ENCODE assay signal across 8 cellular contexts in genomic region chr2:171522057-171522803, GRCh38. TPM values are rescaled to one million over a fixed set of nuclear protein-coding genes. Genes with fewer than 3 reads are reported as not detected.
DNase-seq lines count a peak whose midpoint lies in the region; ATAC-seq, FAIRE-seq and TF ChIP-seq lines count a peak whose summit lies in the region.

Gene CYBRD1, plus strand, starts transcription at chr2:171522474. Its CDS starts 72 bp downstream, at chr2:171522546.

- ATAC-seq in HG02973 (IDR thresholded peaks at IDR 0.05; ENCODE audit: unreplicated experiment): peak; percentile 53
- peak; percentile 27 for ATAC-seq in PC-3

- H4K20me1 ChIP-seq in PC-3 (ENCODE audit: low read length): no peaks in the 10 kb centered on the region

- H2AFZ ChIP-seq in PC-3 (ENCODE audit: low read length): peak within 1 kb of the TSS; percentile 87

- H3K36me3 ChIP-seq in PC-3 (ENCODE audit: low read depth, low read length) (no peaks in the 10 kb centered on the region), bronchial epithelial cell (ENCODE audit: control insufficient read depth, insufficient read depth, low read length) (no peaks in the 10 kb centered on the region)

- CTCF ChIA-PET in AG04450 (lab: Charles Lee): interaction anchor here (0.9 kb wide), 1 partner anchor 8 kb away, joined by 3 read pairs; no protein-coding TSS in a partner anchor
- CTCF ChIA-PET in PC-3 (lab: Charles Lee): no interaction called here

- FAIRE-seq in bronchial epithelial cell (lab: Jason Lieb, UNC): no peak

- no TSS peak for BruUV-seq in PC-3 (replicated peaks; lab: Mats Ljungman, UMichigan)

- H3K4me3 ChIP-seq in AG04450 (ENCODE audit: low read depth, low read length): peak within 1 kb of the TSS; percentile 83
- H3K4me3 ChIP-seq in PC-3 (ENCODE audit: low read length): peak within 1 kb of the TSS; percentile 77
- peak within 1 kb of the TSS; percentile 50 for H3K4me3 ChIP-seq in bronchial epithelial cell (ENCODE audit: low read depth, low read length)
- peak within 1 kb of the TSS; percentile 81 for H3K4me3 ChIP-seq in skeletal muscle cell (ENCODE audit: low read depth, low read length)

- H3K9me2 ChIP-seq in PC-3 (replicated peaks; ENCODE audit: low read length): no peaks in the 10 kb centered on the region

- in situ Hi-C loops in GM13976 (cut with MboI; ENCODE audit: low sequenced_read_pairs, unreplicated experiment): no loop called here

- POLR2A ChIA-PET in AG04450 (lab: Yijun Ruan, JAX) (interaction anchor here (0.6 to 2.4 kb wide), 4 partner anchors 9 to 165 kb away, joined by 3 to 17 read pairs (median 6); partner anchors contain the start of gene DYNC1I2), PC-3 (lab: Charles Lee; ENCODE audit: unreplicated experiment) (no interaction called here)

- no peaks in the 10 kb centered on the region for H3K27me3 ChIP-seq in AG04450 (ENCODE audit: control insufficient read depth, insufficient read depth, low read length)
- H3K27me3 ChIP-seq in PC-3 (ENCODE audit: low read length): peaks cover 10% of the 10 kb centered on the region
- no peaks in the 10 kb centered on the region for H3K27me3 ChIP-seq in bronchial epithelial cell (ENCODE audit: control insufficient read depth, insufficient read depth, low read length)

- H3K9me3 ChIP-seq in AG04450 (ENCODE audit: control insufficient read depth, insufficient read depth, low read length): no peaks in the 10 kb centered on the region; the same call in 1 of the 2 replicates
- H3K9me3 ChIP-seq in PC-3 (ENCODE audit: low read length): no peaks in the 10 kb centered on the region

- H3K4me1 ChIP-seq in PC-3 (ENCODE audit: insufficient read depth, low read length): peaks cover 8% of the 10 kb centered on the region; the same call in 1 of the 2 replicates

- TF ChIP-seq CTCF in AG04450 (IDR thresholded peaks at IDR 0.05; ENCODE audit: low read depth, low read length): no peak; the same call in 1 of the 2 replicates
- TF ChIP-seq CTCF in GM13976 (IDR thresholded peaks at IDR 0.05; ENCODE audit: borderline replicate concordance, control extremely low read depth, extremely low read depth, insufficient read depth, missing control alignments): no peak
- no peak for TF ChIP-seq CTCF in PC-3 (conservative IDR thresholded peaks at IDR 0.05; ENCODE audit: low read depth, low read length)
- no peak for TF ChIP-seq CTCF in bronchial epithelial cell (IDR thresholded peaks at IDR 0.05; ENCODE audit: insufficient read depth, low read length, severe bottlenecking)

- no peaks in the 10 kb centered on the region for H3F3A ChIP-seq in PC-3 (ENCODE audit: low read length, unreplicated experiment)

- intact Hi-C loops in PC-3 (cut with micrococcal nuclease): no loop called here

- H3K9ac ChIP-seq in PC-3 (ENCODE audit: low read length): peak within 1 kb of the TSS; percentile 33; the same call in 1 of the 2 replicates

- H3K4me2 ChIP-seq in PC-3 (ENCODE audit: low read length): peak within 1 kb of the TSS; percentile 98

- DNase-seq in AG04450 (ENCODE audit: low read depth, low spot score) (peak; percentile 58), GM13976 (ENCODE audit: low spot score) (peak; percentile 89), PC-3 (no peak), bronchial epithelial cell (ENCODE audit: low read depth) (peak; percentile 22), iPS-NIHi7 (ENCODE audit: extremely low spot score) (peak; percentile 35), skeletal muscle cell (ENCODE audit: low read depth) (peak; percentile 66), RKO (ENCODE audit: low spot score) (no peak)

- H3K27ac ChIP-seq in AG04450 (ENCODE audit: low read depth, low read length) (peak within 1 kb of the TSS; percentile 88), PC-3 (ENCODE audit: low read length) (no peak within 1 kb of the TSS)

- no peaks in the 10 kb centered on the region for H3K79me2 ChIP-seq in PC-3 (ENCODE audit: low read length)

RNA-seq across cellular contexts. Expression of gene CYBRD1, which starts in this region (rescaled TPM):
- 115 and 157 TPM in 2 replicates for polyA plus RNA-seq in AG04450 (2011; rRNA removed)
- 103 and 104 TPM in 2 replicates for polyA minus RNA-seq in AG04450 (2011; rRNA and poly(A)+ RNA removed)
- total RNA-seq in PC-3 (2014; rRNA removed) (0.87 and 1.7 TPM in 2 replicates), bronchial epithelial cell (8.1 and 14.5 TPM in 2 replicates)

Comparison
In these comparisons a context has a peak if more than half of its experiments do, and no peak if none do; other contexts are left out.
1. DNase-seq: peak in AG04450 (single experiment), GM13976 (single experiment), bronchial epithelial cell (single experiment), iPS-NIHi7 (single experiment) and skeletal muscle cell (single experiment); none in PC-3 (single experiment) and RKO (single experiment).
2. Peak in every context shown above with its lines, with median percentiles within 50 percentile points of each other: H3K4me3 ChIP-seq.